In genomic region chr1:151868404-151868980, GRCh38 we compare ENCODE assay signal across 27 cellular contexts. TPM values are rescaled to one million over a fixed set of nuclear protein-coding genes. Genes with fewer than 3 reads are reported as not detected.
DNase-seq lines count a peak whose midpoint lies in the region; ATAC-seq, FAIRE-seq and TF ChIP-seq lines count a peak whose summit lies in the region.
"Had no signal": no experiment of that assay in that cellular context is flagged by ENCODE, and none has a peak within 500 bp of the region (broad histone marks: within the 10 kb centered on the region; RNA-seq: fewer than 3 reads in every experiment).

No MANE protein-coding gene starts in this region.

- no peaks in the 10 kb centered on the region for H3K9me3 Mint-ChIP-seq in WTC11
- H3K9me3 Mint-ChIP-seq: activated CD4-positive, alpha-beta memory T cell treated with anti-CD3 and anti-CD28 coated beads, Interleukin-2, amount 10 ng/mL, durations not matched to agents 7 days and 5 days; CD4-positive, alpha-beta T cell; naive thymus-derived CD8-positive, alpha-beta T cell had no signal

- peaks cover 11% of the 10 kb centered on the region for H3K4me1 Mint-ChIP-seq in WTC11

- H3K27ac ChIP-seq in caudate nucleus (ENCODE audit: low read depth, low read length) (peak overlapping the region; percentile 12), HepG2 (ENCODE audit: extremely low read length, insufficient read depth, low read length) (no peak overlapping the region)
- H3K27ac ChIP-seq: 22Rv1 had no signal

- no peak overlapping the region for H3K9ac ChIP-seq in HepG2 (ENCODE audit: insufficient read depth, low read depth, low read length)

- CTCF ChIA-PET in HepG2 (lab: Yijun Ruan, JAX; ENCODE audit: low intra/inter-chr PET ratio, low total read pairs) (no interaction called here), WTC11 (lab: Charles Lee) (no interaction called here)

- peak; percentile 24 for ATAC-seq in left colon
- no peak for ATAC-seq in HepG2
- ATAC-seq in WTC11 = no peak
- no peak for ATAC-seq in Right ventricle myocardium superior (ENCODE audit: poor library complexity)
- ATAC-seq: left lobe of liver; naive thymus-derived CD8-positive, alpha-beta T cell had no signal

- no peak for TF ChIP-seq POLR2A in HepG2 (IDR thresholded peaks at IDR 0.05; ENCODE audit: insufficient read depth in 1 of 2, low read depth in 2 of 2, low read length in 2 of 2)

- no peak overlapping the region for H3K4me2 ChIP-seq in HepG2 (ENCODE audit: low read depth, low read length)

- H3K79me2 ChIP-seq in HepG2 (ENCODE audit: insufficient read depth, low read length) = no peaks in the 10 kb centered on the region

- no peak overlapping the region for H3K27ac Mint-ChIP-seq in WTC11
- H3K27ac Mint-ChIP-seq: activated CD4-positive, alpha-beta memory T cell treated with anti-CD3 and anti-CD28 coated beads, Interleukin-2, amount 10 ng/mL, durations not matched to agents 7 days and 5 days; CD4-positive, alpha-beta T cell had no signal

- TF ChIP-seq CTCF in HepG2 (CRISPR knock-in tag; IDR thresholded peaks at IDR 0.05) (no peak), WTC11 (IDR thresholded peaks at IDR 0.05) (no peak)

- intact Hi-C loops in left colon (cut with DNase I, micrococcal nuclease) = no loop called here
- intact Hi-C loops in HepG2 (cut with micrococcal nuclease; ENCODE audit: unreplicated experiment) = no loop called here
- intact Hi-C loops in Right ventricle myocardium superior (cut with DNase I) = no loop called here

- in situ Hi-C loops in HepG2 (cut with HindIII; ENCODE audit: extremely low pct_ligation_motif_present, low pct_unique_long_range_greater_than_20kb) = no loop called here

- no peak overlapping the region for H2AFZ ChIP-seq in HepG2 (ENCODE audit: low read length)

- TF ChIP-seq EP300 in HepG2 (IDR thresholded peaks at IDR 0.05; ENCODE audit: low read depth in 2 of 2, low read length in 2 of 2) (no peak), HepG2 (CRISPR knock-in tag; IDR thresholded peaks at IDR 0.05; ENCODE audit: borderline replicate concordance) (no peak)

- no peaks in the 10 kb centered on the region for H3K9me3 ChIP-seq in HepG2 (ENCODE audit: low read length)
- H3K9me3 ChIP-seq: heart right ventricle had no signal

- no peaks in the 10 kb centered on the region for H3K36me3 Mint-ChIP-seq in WTC11

- H3K4me3 ChIP-seq in HepG2 (replicated peaks in 1 of 3; ENCODE audit: insufficient read depth in 1 of 3, low read depth in 2 of 3, low read length in 3 of 3) = no peak overlapping the region
- H3K4me3 ChIP-seq: heart right ventricle had no signal

- TF ChIP-seq RAD21 in HepG2 (CRISPR knock-in tag; IDR thresholded peaks at IDR 0.05) = no peak

- DNase-seq in NCI-H1105 treated with DMSO at 0.1 percent for 48 hours (lab: John Stamatoyannopoulos, UW) (peak; percentile 15), NCI-H1105 (lab: John Stamatoyannopoulos, UW) (no peak), caudate nucleus (lab: John Stamatoyannopoulos, UW) (no peak), left colon (no peak), superior temporal gyrus (ENCODE audit: extremely low spot score) (peak; percentile 69), HepG2 (ENCODE audit: low spot score) (no peak), WTC11 (ENCODE audit: low spot score) (no peak), Right ventricle myocardium superior (no peak)
- DNase-seq: activated CD4-positive, alpha-beta memory T cell treated with anti-CD3 and anti-CD28 coated beads, Interleukin-2, amount 10 ng/mL, durations not matched to agents 7 days and 5 days; activated CD4-positive, CD25-positive, alpha-beta regulatory T cell treated with anti-CD3 and anti-CD28 coated beads, Interleukin-2, amount 50 U/mL, for 72 hours; activated gamma-delta T cell; CD4-positive, alpha-beta T cell; heart right ventricle; Karpas-422; naive thymus-derived CD8-positive, alpha-beta T cell; NCI-H446 treated with DMSO at 0.1 percent for 48 hours; right cardiac atrium; RPMI8226; stimulated activated CD4-positive, alpha-beta T cell treated with anti-CD3 and anti-CD28 coated beads, Interleukin-2, amount 100 ng/mL, for 48 hours had no signal

- H3K4me1 ChIP-seq in HepG2 (ENCODE audit: insufficient read depth, low read length) = no peaks in the 10 kb centered on the region

- WGBS in HepG2 (ENCODE audit: low lambda C conversion rate) = 69% methylated on average over 4 of the region's 4 CpGs

- FAIRE-seq in HepG2 (lab: Jason Lieb, UNC) = no peak
- FAIRE-seq: TTC549 had no signal

- H4K20me1 ChIP-seq in HepG2 (ENCODE audit: insufficient read depth, low read length) = no peaks in the 10 kb centered on the region

- no TSS peak for BruUV-seq in HepG2 (replicated peaks; lab: Mats Ljungman, UMichigan)

- no peaks in the 10 kb centered on the region for H3K27me3 ChIP-seq in HepG2 (ENCODE audit: control insufficient read depth in 1 of 2, insufficient read depth in 2 of 2, low read length in 2 of 2)
- H3K27me3 ChIP-seq: heart right ventricle had no signal

- H3K36me3 ChIP-seq in HepG2 (replicated peaks in 1 of 2; ENCODE audit: control insufficient read depth in 1 of 2, insufficient read depth in 2 of 2, low read length in 2 of 2) = no peaks in the 10 kb centered on the region; a peak in 1 of 5 replicates

- H3K4me3 Mint-ChIP-seq in WTC11 = no peak overlapping the region
- H3K4me3 Mint-ChIP-seq: activated CD4-positive, alpha-beta memory T cell treated with anti-CD3 and anti-CD28 coated beads, Interleukin-2, amount 10 ng/mL, durations not matched to agents 7 days and 5 days; CD4-positive, alpha-beta T cell; naive thymus-derived CD8-positive, alpha-beta T cell had no signal

- H3K27me3 Mint-ChIP-seq in WTC11 (ENCODE audit: low read depth) = peaks cover 45% of the 10 kb centered on the region
- H3K27me3 Mint-ChIP-seq: activated CD4-positive, alpha-beta memory T cell treated with anti-CD3 and anti-CD28 coated beads, Interleukin-2, amount 10 ng/mL, durations not matched to agents 7 days and 5 days; CD4-positive, alpha-beta T cell; naive thymus-derived CD8-positive, alpha-beta T cell had no signal

- POLR2A ChIA-PET in HepG2 (lab: Yijun Ruan, JAX) = no interaction called here
- POLR2A ChIA-PET in WTC11 (lab: Charles Lee) = no interaction called here

RNA-seq across cellular contexts. Expression of gene THEM5, which starts 15.0 kb away (rescaled TPM):
- total RNA-seq in left colon (not detected), HepG2 (2016; rRNA removed; fragmentation: Illumina TruSeq; extraction: Trizol) (not detected in 2 replicates), WTC11 (2021) (not detected in 3 replicates), Right ventricle myocardium superior (not detected)
- not detected in 2 replicates for total RNA-seq in HepG2 (2016; cell fraction: cytosol; rRNA removed; fragmentation: Illumina TruSeq; extraction: Trizol; ENCODE audit: low read depth)
- total RNA-seq in HepG2 (2016; cell fraction: insoluble cytoplasmic fraction; rRNA removed; fragmentation: Illumina TruSeq; extraction: Trizol) = not detected in 2 replicates
- not detected in 2 replicates for total RNA-seq in HepG2 (2016; cell fraction: membrane; rRNA removed; fragmentation: Illumina TruSeq; extraction: Trizol)
- not detected in 2 replicates for total RNA-seq in HepG2 (2016; cell fraction: nucleus; rRNA removed; fragmentation: Illumina TruSeq; extraction: Trizol)
- polyA plus RNA-seq in HepG2 (2011; rRNA removed) = not detected in 2 replicates
- polyA plus RNA-seq in HepG2 (2011; cell fraction: cytosol; rRNA removed) = not detected in 2 replicates
- not detected in 2 replicates for polyA plus RNA-seq in HepG2 (2011; cell fraction: nucleus; rRNA removed)
- not detected in 2 replicates for polyA plus RNA-seq in HepG2 (2012)
- not detected in 2 replicates for polyA plus RNA-seq in HepG2 (2016; cell fraction: cytosol; fragmentation: Illumina TruSeq; extraction: Trizol; ENCODE audit: low read depth)
- not detected in 2 replicates for polyA plus RNA-seq in HepG2 (2016; cell fraction: insoluble cytoplasmic fraction; fragmentation: Illumina TruSeq; extraction: Trizol; ENCODE audit: low read depth)
- polyA plus RNA-seq in HepG2 (2016; cell fraction: membrane; fragmentation: Illumina TruSeq; extraction: Trizol; ENCODE audit: low read depth) = not detected in 2 replicates
- polyA plus RNA-seq in HepG2 (2016; cell fraction: nucleus; fragmentation: Illumina TruSeq; extraction: Trizol; ENCODE audit: insufficient read depth, low read depth) = not detected in 2 replicates
- polyA minus RNA-seq in HepG2 (2011; rRNA and poly(A)+ RNA removed; ENCODE audit: low replicate concordance) = 6.5 TPM in 1 of 2 replicates, not detected in the other
- polyA minus RNA-seq in HepG2 (2011; cell fraction: cytosol; rRNA and poly(A)+ RNA removed) = not detected in 2 replicates
- polyA minus RNA-seq in HepG2 (2011; cell fraction: nucleus; rRNA and poly(A)+ RNA removed) = not detected in 2 replicates
- total RNA-seq: activated CD4-positive, alpha-beta memory T cell treated with anti-CD3 and anti-CD28 coated beads, Interleukin-2, amount 10 ng/mL, durations not matched to agents 7 days and 5 days; CD4-positive, alpha-beta T cell; cerebellum; epithelial cell of proximal tubule; left lobe of liver; naive thymus-derived CD8-positive, alpha-beta T cell; omental fat pad; T-helper 1 cell treated with Interleukin-12 subunit alpha and Interleukin-12 subunit beta and Interleukin-4 antibody, amounts not matched to agents 30 ng/mL and 1 ng/mL, for 36 hours; ureter had no signal
- polyA plus RNA-seq: heart right ventricle; naive thymus-derived CD8-positive, alpha-beta T cell had no signal

RNA-seq across cellular contexts. Expression of gene C2CD4D, which starts 28.9 kb away (rescaled TPM):
- total RNA-seq in left colon (under 1 TPM; 0.81 to 0.92 TPM), HepG2 (2016; rRNA removed; fragmentation: Illumina TruSeq; extraction: Trizol) (not detected in 2 replicates), WTC11 (2021) (0.85 to 2.0 TPM (median 0.94 TPM) in 3 replicates), Right ventricle myocardium superior (not detected)
- not detected in 2 replicates for total RNA-seq in HepG2 (2016; cell fraction: cytosol; rRNA removed; fragmentation: Illumina TruSeq; extraction: Trizol; ENCODE audit: low read depth)
- total RNA-seq in HepG2 (2016; cell fraction: insoluble cytoplasmic fraction; rRNA removed; fragmentation: Illumina TruSeq; extraction: Trizol) = not detected in 2 replicates
- total RNA-seq in HepG2 (2016; cell fraction: membrane; rRNA removed; fragmentation: Illumina TruSeq; extraction: Trizol) = not detected in 2 replicates
- not detected in 2 replicates for total RNA-seq in HepG2 (2016; cell fraction: nucleus; rRNA removed; fragmentation: Illumina TruSeq; extraction: Trizol)
- not detected in 2 replicates for polyA plus RNA-seq in HepG2 (2011; rRNA removed)
- polyA plus RNA-seq in HepG2 (2011; cell fraction: cytosol; rRNA removed) = not detected in 2 replicates
- not detected in 2 replicates for polyA plus RNA-seq in HepG2 (2011; cell fraction: nucleus; rRNA removed)
- not detected in 2 replicates for polyA plus RNA-seq in HepG2 (2012)
- not detected in 2 replicates for polyA plus RNA-seq in HepG2 (2016; cell fraction: cytosol; fragmentation: Illumina TruSeq; extraction: Trizol; ENCODE audit: low read depth)
- polyA plus RNA-seq in HepG2 (2016; cell fraction: insoluble cytoplasmic fraction; fragmentation: Illumina TruSeq; extraction: Trizol; ENCODE audit: low read depth) = not detected in 2 replicates
- polyA plus RNA-seq in HepG2 (2016; cell fraction: membrane; fragmentation: Illumina TruSeq; extraction: Trizol; ENCODE audit: low read depth) = not detected in 2 replicates
- not detected in 2 replicates for polyA plus RNA-seq in HepG2 (2016; cell fraction: nucleus; fragmentation: Illumina TruSeq; extraction: Trizol; ENCODE audit: insufficient read depth, low read depth)
- polyA minus RNA-seq in HepG2 (2011; rRNA and poly(A)+ RNA removed; ENCODE audit: low replicate concordance) = not detected in 2 replicates
- polyA minus RNA-seq in HepG2 (2011; cell fraction: cytosol; rRNA and poly(A)+ RNA removed) = not detected in 2 replicates
- polyA minus RNA-seq in HepG2 (2011; cell fraction: nucleus; rRNA and poly(A)+ RNA removed) = not detected in 2 replicates
- total RNA-seq: cerebellum, heart right ventricle, left lobe of liver had no signal

RNA-seq across cellular contexts. Expression of gene RORC, which starts 36.9 kb away (rescaled TPM):
- total RNA-seq in left colon (10 to 100 TPM; 18.3 TPM), HepG2 (2016; rRNA removed; fragmentation: Illumina TruSeq; extraction: Trizol) (2.5 TPM in 2 replicates), WTC11 (2021) (0.30 to 0.53 TPM (median 0.44 TPM) in 3 replicates), Right ventricle myocardium superior (15.4 TPM)
- 1.5 and 1.9 TPM in 2 replicates for total RNA-seq in HepG2 (2016; cell fraction: cytosol; rRNA removed; fragmentation: Illumina TruSeq; extraction: Trizol; ENCODE audit: low read depth)
- total RNA-seq in HepG2 (2016; cell fraction: insoluble cytoplasmic fraction; rRNA removed; fragmentation: Illumina TruSeq; extraction: Trizol) = 2.3 and 2.6 TPM in 2 replicates
- total RNA-seq in HepG2 (2016; cell fraction: membrane; rRNA removed; fragmentation: Illumina TruSeq; extraction: Trizol) = 2.3 and 2.5 TPM in 2 replicates
- 2.4 and 2.5 TPM in 2 replicates for total RNA-seq in HepG2 (2016; cell fraction: nucleus; rRNA removed; fragmentation: Illumina TruSeq; extraction: Trizol)
- 6.5 and 9.3 TPM in 2 replicates for polyA plus RNA-seq in HepG2 (2011; rRNA removed)
- 5.3 and 5.6 TPM in 2 replicates for polyA plus RNA-seq in HepG2 (2011; cell fraction: cytosol; rRNA removed)
- polyA plus RNA-seq in HepG2 (2011; cell fraction: nucleus; rRNA removed) = 13.5 and 16.6 TPM in 2 replicates
- 4.0 and 4.5 TPM in 2 replicates for polyA plus RNA-seq in HepG2 (2012)
- 2.0 and 2.1 TPM in 2 replicates for polyA plus RNA-seq in HepG2 (2016; cell fraction: cytosol; fragmentation: Illumina TruSeq; extraction: Trizol; ENCODE audit: low read depth)
- polyA plus RNA-seq in HepG2 (2016; cell fraction: insoluble cytoplasmic fraction; fragmentation: Illumina TruSeq; extraction: Trizol; ENCODE audit: low read depth) = 2.1 and 2.2 TPM in 2 replicates
- 2.2 and 2.4 TPM in 2 replicates for polyA plus RNA-seq in HepG2 (2016; cell fraction: membrane; fragmentation: Illumina TruSeq; extraction: Trizol; ENCODE audit: low read depth)
- 3.5 and 4.2 TPM in 2 replicates for polyA plus RNA-seq in HepG2 (2016; cell fraction: nucleus; fragmentation: Illumina TruSeq; extraction: Trizol; ENCODE audit: insufficient read depth, low read depth)
- polyA minus RNA-seq in HepG2 (2011; rRNA and poly(A)+ RNA removed; ENCODE audit: low replicate concordance) = 11.4 and 22.2 TPM in 2 replicates
- polyA minus RNA-seq in HepG2 (2011; cell fraction: cytosol; rRNA and poly(A)+ RNA removed) = 3.3 and 4.8 TPM in 2 replicates
- polyA minus RNA-seq in HepG2 (2011; cell fraction: nucleus; rRNA and poly(A)+ RNA removed) = 8.2 and 9.8 TPM in 2 replicates
- total RNA-seq: epithelial cell of proximal tubule; naive thymus-derived CD8-positive, alpha-beta T cell had no signal

RNA-seq across cellular contexts. Expression of gene THEM4, which starts 40.8 kb away (rescaled TPM):
- total RNA-seq in left colon = 10 to 100 TPM in 1 of 2 donors, 1 to 10 TPM in 1; 7.3 to 11.0 TPM
- total RNA-seq in HepG2 (2016; rRNA removed; fragmentation: Illumina TruSeq; extraction: Trizol) = 10.9 and 12.8 TPM in 2 replicates
- total RNA-seq in HepG2 (2016; cell fraction: cytosol; rRNA removed; fragmentation: Illumina TruSeq; extraction: Trizol; ENCODE audit: low read depth) = 11.8 and 13.1 TPM in 2 replicates
- total RNA-seq in HepG2 (2016; cell fraction: insoluble cytoplasmic fraction; rRNA removed; fragmentation: Illumina TruSeq; extraction: Trizol) = 10.3 and 12.6 TPM in 2 replicates
- 18.4 TPM in 2 replicates for total RNA-seq in HepG2 (2016; cell fraction: membrane; rRNA removed; fragmentation: Illumina TruSeq; extraction: Trizol)
- 4.8 and 7.4 TPM in 2 replicates for total RNA-seq in HepG2 (2016; cell fraction: nucleus; rRNA removed; fragmentation: Illumina TruSeq; extraction: Trizol)
- 11.2 and 13.9 TPM in 2 replicates for polyA plus RNA-seq in HepG2 (2011; rRNA removed)
- 6.1 and 9.4 TPM in 2 replicates for polyA plus RNA-seq in HepG2 (2011; cell fraction: cytosol; rRNA removed)
- 5.0 and 8.6 TPM in 2 replicates for polyA plus RNA-seq in HepG2 (2011; cell fraction: nucleus; rRNA removed)
- 7.4 and 9.5 TPM in 2 replicates for polyA plus RNA-seq in HepG2 (2012)
- polyA plus RNA-seq in HepG2 (2016; cell fraction: cytosol; fragmentation: Illumina TruSeq; extraction: Trizol; ENCODE audit: low read depth) = 17.6 and 24.8 TPM in 2 replicates
- 15.4 and 16.4 TPM in 2 replicates for polyA plus RNA-seq in HepG2 (2016; cell fraction: insoluble cytoplasmic fraction; fragmentation: Illumina TruSeq; extraction: Trizol; ENCODE audit: low read depth)
- 18.9 and 19.1 TPM in 2 replicates for polyA plus RNA-seq in HepG2 (2016; cell fraction: membrane; fragmentation: Illumina TruSeq; extraction: Trizol; ENCODE audit: low read depth)
- 14.0 and 15.0 TPM in 2 replicates for polyA plus RNA-seq in HepG2 (2016; cell fraction: nucleus; fragmentation: Illumina TruSeq; extraction: Trizol; ENCODE audit: insufficient read depth, low read depth)
- 4.5 and 24.8 TPM in 2 replicates for polyA minus RNA-seq in HepG2 (2011; rRNA and poly(A)+ RNA removed; ENCODE audit: low replicate concordance)
- polyA minus RNA-seq in HepG2 (2011; cell fraction: cytosol; rRNA and poly(A)+ RNA removed) = 3.4 and 4.2 TPM in 2 replicates
- 11.7 and 12.8 TPM in 2 replicates for polyA minus RNA-seq in HepG2 (2011; cell fraction: nucleus; rRNA and poly(A)+ RNA removed)
- 8.0 to 10.9 TPM (median 8.8 TPM) in 3 replicates for total RNA-seq in WTC11 (2021)
- total RNA-seq in Right ventricle myocardium superior = 17.0 TPM

Comparison
In these comparisons a context has a peak if more than half of its experiments do, and no peak if none do; other contexts are left out.
1. DNase-seq: peak in NCI-H1105 treated with DMSO at 0.1 percent for 48 hours (single experiment) and superior temporal gyrus (single experiment); none in NCI-H1105 (single experiment), caudate nucleus (0 of 61), left colon (0 of 2), HepG2 (single experiment), WTC11 (single experiment) and Right ventricle myocardium superior (single experiment).